ENCODE assay signal across 16 cellular contexts in the genomic region with DNA sequence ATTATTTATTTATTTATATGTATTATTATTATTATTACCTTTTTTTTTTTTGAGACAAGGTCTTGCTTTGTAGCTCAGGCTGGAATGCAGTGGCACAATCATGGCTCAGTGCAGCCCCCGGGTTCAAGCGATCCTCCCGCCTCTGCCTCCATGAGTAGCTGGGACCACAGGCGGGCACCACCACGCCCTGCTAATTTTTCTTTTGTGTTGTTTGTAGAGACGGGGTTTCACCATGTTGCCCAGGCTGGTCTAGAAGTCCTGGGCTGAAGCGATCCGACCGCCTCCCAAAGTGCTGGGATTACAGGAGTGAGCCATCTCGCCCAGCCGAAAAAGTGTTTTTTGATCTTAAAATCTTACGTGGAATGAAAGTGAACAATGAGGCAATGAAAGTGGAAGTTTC.
DNase-seq lines count a peak whose midpoint lies in the region; ATAC-seq and TF ChIP-seq lines count a peak whose summit lies in the region.
"Had no signal": no experiment of that assay in that cellular context is flagged by ENCODE, and none has a peak within 500 bp of the region (broad histone marks: within the 10 kb centered on the region; RNA-seq: fewer than 3 reads in every experiment).

No MANE protein-coding gene starts in this region.

- H3K4me3 ChIP-seq in DND-41 (ENCODE audit: low read depth in 1 of 2, low read length in 2 of 2) (no peak overlapping the region), NB4 (ENCODE audit: low read depth, low read length) (no peak overlapping the region), mucosa of stomach (ENCODE audit: low read length) (no peak overlapping the region), tibial nerve (no peak overlapping the region)
- H3K4me3 ChIP-seq: gastroesophageal sphincter, ovary had no signal

- TF ChIP-seq POLR2A in NB4 (IDR thresholded peaks at IDR 0.05; ENCODE audit: extremely low read depth, insufficient read length) (no peak), tibial nerve (IDR thresholded peaks at IDR 0.05) (no peak)

- no peaks in the 10 kb centered on the region for H3K9me3 ChIP-seq in DND-41 (ENCODE audit: insufficient read depth, low read length, severe bottlenecking)
- no peaks in the 10 kb centered on the region for H3K9me3 ChIP-seq in mucosa of stomach (ENCODE audit: control insufficient read depth, low read length)
- no peaks in the 10 kb centered on the region for H3K9me3 ChIP-seq in tibial nerve
- H3K9me3 ChIP-seq: gastroesophageal sphincter, ovary had no signal

- H2AFZ ChIP-seq in DND-41 (ENCODE audit: low read depth, low read length), result 0 out of 2 replicates have a peak overlapping the region, but pooled peaks have one; percentile 0

- intact Hi-C loops in dendritic cell treated with granulocyte-macrophage colony-stimulating factor and Interleukin-4, amounts not matched to agents 40 ng/mL and 50 ng/mL, for 4 days (cut with micrococcal nuclease), result loop anchor here (5.0 to 10.0 kb wide), 3 partner anchors 79 to 439 kb away; a partner anchor contains a TSS

- no peaks in the 10 kb centered on the region for H3K9me3 Mint-ChIP-seq in dendritic cell treated with granulocyte-macrophage colony-stimulating factor and Interleukin-4, amounts not matched to agents 40 ng/mL and 50 ng/mL, for 4 days
- H3K9me3 Mint-ChIP-seq: activated CD4-positive, alpha-beta T cell treated with anti-CD3 and anti-CD28 coated beads, Interleukin-2, amount 10 ng/mL, durations not matched to agents 24 days and 14 days; stimulated activated effector memory CD8-positive, alpha-beta T cell treated with anti-CD3 and anti-CD28 coated beads, Interleukin-12 subunit alpha, Interleukin-12 subunit beta, amount 100 ng/mL, for 72 hours had no signal

- H3K27ac Mint-ChIP-seq in dendritic cell treated with granulocyte-macrophage colony-stimulating factor and Interleukin-4, amounts not matched to agents 40 ng/mL and 50 ng/mL, for 4 days, result peak overlapping the region; percentile 50
- H3K27ac Mint-ChIP-seq: activated CD4-positive, alpha-beta T cell treated with anti-CD3 and anti-CD28 coated beads, Interleukin-2, amount 10 ng/mL, durations not matched to agents 24 days and 14 days; activated naive CD8-positive, alpha-beta T cell treated with anti-CD3 and anti-CD28 coated beads, Interleukin-2, amount 10 ng/mL, durations not matched to agents 7 days and 5 days; activated T-helper 2 cell treated with anti-CD3 and anti-CD28 coated beads, Interferon-gamma antibody, Interleukin-2, Interleukin-4, amounts not matched to agents 10 μg/mL and 5 μg/mL and 100 μg/mL, durations not matched to agents 14 hours and 24 hours and 36 hours; stimulated activated effector memory CD8-positive, alpha-beta T cell treated with anti-CD3 and anti-CD28 coated beads, Interleukin-12 subunit alpha, Interleukin-12 subunit beta, amount 100 ng/mL, for 72 hours had no signal

- no peak for TF ChIP-seq EP300 in tibial nerve (IDR thresholded peaks at IDR 0.05)

- H4K20me1 ChIP-seq in DND-41 (ENCODE audit: insufficient read depth, low read length), result no peaks in the 10 kb centered on the region

- H3K36me3 ChIP-seq in DND-41 (ENCODE audit: insufficient read depth, low read length), result no peaks in the 10 kb centered on the region
- no peaks in the 10 kb centered on the region for H3K36me3 ChIP-seq in mucosa of stomach (ENCODE audit: control insufficient read depth, insufficient read depth, low read length)
- no peaks in the 10 kb centered on the region for H3K36me3 ChIP-seq in tibial nerve
- H3K36me3 ChIP-seq: brain microvascular endothelial cell, gastroesophageal sphincter, ovary had no signal

- TF ChIP-seq CTCF in DND-41 (IDR thresholded peaks at IDR 0.05; ENCODE audit: borderline replicate concordance, extremely low read depth, low read length, poor library complexity, severe bottlenecking), result no peak
- TF ChIP-seq CTCF in NB4 (IDR thresholded peaks at IDR 0.05; ENCODE audit: low read depth, low read length), result peak; percentile 1
- no peak for TF ChIP-seq CTCF in tibial nerve (IDR thresholded peaks at IDR 0.05)

- H3K9ac ChIP-seq in DND-41 (ENCODE audit: low read depth, low read length), result no peak overlapping the region
- H3K9ac ChIP-seq in mucosa of stomach (ENCODE audit: low read length), result peak overlapping the region; percentile 42

- H3K27me3 Mint-ChIP-seq in dendritic cell treated with granulocyte-macrophage colony-stimulating factor and Interleukin-4, amounts not matched to agents 40 ng/mL and 50 ng/mL, for 4 days, result peaks cover 1% of the 10 kb centered on the region
- H3K27me3 Mint-ChIP-seq: activated CD4-positive, alpha-beta T cell treated with anti-CD3 and anti-CD28 coated beads, Interleukin-2, amount 10 ng/mL, durations not matched to agents 24 days and 14 days had no signal

- H3K27ac ChIP-seq in DND-41 (ENCODE audit: low read length), result no peak overlapping the region
- no peak overlapping the region for H3K27ac ChIP-seq in tibial nerve
- H3K27ac ChIP-seq: brain microvascular endothelial cell, gastroesophageal sphincter, ovary had no signal

- H3K4me1 ChIP-seq in DND-41 (ENCODE audit: insufficient read depth, low read length), result peaks cover 4% of the 10 kb centered on the region; the same call in 1 of the 2 replicates
- H3K4me1 ChIP-seq in mucosa of stomach (ENCODE audit: control insufficient read depth, insufficient read depth, low read length), result peaks cover 11% of the 10 kb centered on the region
- H3K4me1 ChIP-seq in tibial nerve, result peaks cover 0 to 25% (median 7%) of the 10 kb centered on the region in 4 donors

- H3K4me3 Mint-ChIP-seq in dendritic cell treated with granulocyte-macrophage colony-stimulating factor and Interleukin-4, amounts not matched to agents 40 ng/mL and 50 ng/mL, for 4 days, result no peak overlapping the region
- H3K4me3 Mint-ChIP-seq: activated CD4-positive, alpha-beta T cell treated with anti-CD3 and anti-CD28 coated beads, Interleukin-2, amount 10 ng/mL, durations not matched to agents 24 days and 14 days; activated naive CD8-positive, alpha-beta T cell treated with anti-CD3 and anti-CD28 coated beads, Interleukin-2, amount 10 ng/mL, durations not matched to agents 7 days and 5 days; stimulated activated effector memory CD8-positive, alpha-beta T cell treated with anti-CD3 and anti-CD28 coated beads, Interleukin-12 subunit alpha, Interleukin-12 subunit beta, amount 100 ng/mL, for 72 hours had no signal

- no peaks in the 10 kb centered on the region for H3K79me2 ChIP-seq in DND-41 (ENCODE audit: insufficient read depth, low read length)

- DNase-seq in DND-41 (no peak), NB4 (ENCODE audit: low read depth) (no peak), epidermal melanocyte (ENCODE audit: insufficient read length, low spot score) (no peak), midbrain (lab: John Stamatoyannopoulos, UW) (no peak), tibial nerve (ENCODE audit: low spot score in 2 of 2) (no peak)
- DNase-seq in activated CD4-positive, alpha-beta T cell treated with anti-CD3 and anti-CD28 coated beads for 48 hours, result no peak
- DNase-seq: activated naive CD8-positive, alpha-beta T cell treated with anti-CD3 and anti-CD28 coated beads, Interleukin-2, amount 10 ng/mL, durations not matched to agents 7 days and 5 days; left cardiac atrium; ovary had no signal

- no peaks in the 10 kb centered on the region for H3K36me3 Mint-ChIP-seq in dendritic cell treated with granulocyte-macrophage colony-stimulating factor and Interleukin-4, amounts not matched to agents 40 ng/mL and 50 ng/mL, for 4 days (ENCODE audit: low read depth)
- H3K36me3 Mint-ChIP-seq: stimulated activated effector memory CD8-positive, alpha-beta T cell treated with anti-CD3 and anti-CD28 coated beads, Interleukin-12 subunit alpha, Interleukin-12 subunit beta, amount 100 ng/mL, for 72 hours had no signal

- H3K27me3 ChIP-seq in DND-41 (ENCODE audit: insufficient read depth, low read length, poor library complexity) (no peaks in the 10 kb centered on the region), mucosa of stomach (ENCODE audit: control insufficient read depth, insufficient read depth, low read length) (no peaks in the 10 kb centered on the region), tibial nerve (no peaks in the 10 kb centered on the region)
- H3K27me3 ChIP-seq: brain microvascular endothelial cell, gastroesophageal sphincter, ovary had no signal

- H3K4me2 ChIP-seq in DND-41 (ENCODE audit: insufficient read depth, low read length), result no peak overlapping the region

- peaks cover 17% of the 10 kb centered on the region for H3K4me1 Mint-ChIP-seq in dendritic cell treated with granulocyte-macrophage colony-stimulating factor and Interleukin-4, amounts not matched to agents 40 ng/mL and 50 ng/mL, for 4 days (ENCODE audit: low read depth)

- ATAC-seq in DND-41 (ENCODE audit: insufficient read depth, low read depth), result no peak

- WGBS in tibial nerve, 2 donors, result 78 to 81% methylated on average over 12 of the region's 12 CpGs
